In the genomic region with DNA sequence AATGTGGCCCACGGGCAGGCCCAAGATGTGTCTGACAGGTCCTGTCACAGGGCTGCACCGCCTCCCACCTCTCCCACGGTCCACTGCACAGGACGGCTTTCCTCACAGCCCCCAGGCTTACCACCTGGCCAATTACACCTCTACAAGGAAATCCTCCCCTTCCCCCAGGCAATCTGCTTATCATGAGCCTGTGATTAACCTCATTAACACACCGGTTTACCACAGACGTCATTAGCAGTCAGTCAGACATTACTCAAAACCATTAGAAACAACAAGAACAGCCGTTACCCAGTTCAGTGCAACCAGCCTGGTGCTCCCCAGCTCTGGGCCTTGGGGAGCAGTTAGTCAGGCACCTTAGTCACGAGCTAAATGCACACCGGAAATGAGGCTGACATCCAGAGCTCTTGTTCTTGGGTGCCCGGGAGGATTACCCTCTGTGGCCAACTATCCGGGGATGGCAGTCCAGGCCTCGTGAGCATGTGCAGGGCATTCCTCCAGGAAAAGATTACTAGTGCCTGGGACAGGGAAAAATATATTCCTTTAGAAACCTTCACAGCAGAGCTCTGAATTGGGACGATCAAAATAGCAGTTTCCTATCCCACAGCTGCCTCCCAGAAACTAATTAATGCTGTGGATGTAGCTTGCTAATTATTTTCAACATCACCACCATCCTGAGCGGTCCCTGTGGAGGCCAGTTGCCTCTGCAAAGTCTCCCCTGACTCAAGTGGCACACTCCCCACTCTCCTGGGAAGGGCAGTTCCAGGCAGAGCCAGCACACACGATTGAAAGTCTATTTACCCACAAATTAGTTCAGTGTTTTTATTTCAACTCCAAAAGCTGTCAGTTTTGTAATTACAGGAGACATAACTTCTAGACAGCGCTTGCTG, we compare ENCODE assay signal across 8 cellular contexts. TPM values are rescaled to one million over a fixed set of nuclear protein-coding genes. Genes with fewer than 3 reads are reported as not detected.
DNase-seq lines count a peak whose midpoint lies in the region; ATAC-seq and TF ChIP-seq lines count a peak whose summit lies in the region.

No MANE protein-coding gene starts in this region.

- H3K4me1 Mint-ChIP-seq in naive thymus-derived CD4-positive, alpha-beta T cell, result peaks cover 0 to 10% (median 6%) of the 10 kb centered on the region in 7 donors

- intact Hi-C loops in naive thymus-derived CD4-positive, alpha-beta T cell (cut with micrococcal nuclease), result no loop called here
- intact Hi-C loops in ovary (cut with DNase I), result no loop called here

- no peak overlapping the region for H2AFZ ChIP-seq in Karpas-422 (ENCODE audit: low read length)

- H3K9me2 ChIP-seq in Karpas-422 (replicated peaks; ENCODE audit: insufficient read depth, low read length), result no peaks in the 10 kb centered on the region

- H3K4me3 ChIP-seq in Karpas-422 (ENCODE audit: low read length) (peak overlapping the region; percentile 27; the same call in 1 of the 2 replicates), ovary (no peak overlapping the region)
- no peak overlapping the region for H3K4me3 ChIP-seq in naive thymus-derived CD4-positive, alpha-beta T cell (ENCODE audit: low read length)

- H3K9me3 ChIP-seq in Karpas-422 (ENCODE audit: low read length) (no peaks in the 10 kb centered on the region), ovary (no peaks in the 10 kb centered on the region)
- H3K9me3 ChIP-seq in naive thymus-derived CD4-positive, alpha-beta T cell (ENCODE audit: control insufficient read depth in 2 of 3, low read length in 3 of 3), result no peaks in the 10 kb centered on the region

- H3K27me3 ChIP-seq in Karpas-422 (ENCODE audit: low read length), result no peaks in the 10 kb centered on the region
- H3K27me3 ChIP-seq in naive thymus-derived CD4-positive, alpha-beta T cell (ENCODE audit: control insufficient read depth in 2 of 2, insufficient read depth in 2 of 2, low read length in 2 of 2), result no peaks in the 10 kb centered on the region
- no peaks in the 10 kb centered on the region for H3K27me3 ChIP-seq in ovary

- WGBS in ovary, 3 donors, result 70 to 75% (median 73%) methylated on average over 16 of the region's 16 CpGs

- no peak for TF ChIP-seq POLR2A in ovary (IDR thresholded peaks at IDR 0.05)

- H3K9me3 Mint-ChIP-seq in naive thymus-derived CD4-positive, alpha-beta T cell, result no peaks in the 10 kb centered on the region

- H3K9ac ChIP-seq in Karpas-422 (ENCODE audit: low read length), result peak overlapping the region; percentile 31; the same call in 1 of the 2 replicates

- TF ChIP-seq CTCF in GM10266 (IDR thresholded peaks at IDR 0.05; ENCODE audit: control insufficient read depth, insufficient read depth, low read depth, missing control alignments), result no peak
- TF ChIP-seq CTCF in ovary (IDR thresholded peaks at IDR 0.05), result no peak

- peak overlapping the region; percentile 57 for H3K4me2 ChIP-seq in Karpas-422 (ENCODE audit: low read depth, low read length, poor library complexity, severe bottlenecking)

- peak; percentile 71 for DNase-seq in ELR (ENCODE audit: low read depth)
- peak; percentile 86 for DNase-seq in Karpas-422
- peak; percentile 35 to 46 for DNase-seq in activated T-cell treated with anti-CD3 and anti-CD28 coated beads, Interleukin-2, amount 50 U/mL, for 48 hours
- DNase-seq in naive thymus-derived CD4-positive, alpha-beta T cell, result no peak
- DNase-seq in GM10266 (ENCODE audit: extremely low spot score), result no peak
- no peak for DNase-seq in ovary
- no peak for DNase-seq in activated CD4-positive, alpha-beta T cell treated with anti-CD3 and anti-CD28 coated beads for 1 hour

- H3K27ac Mint-ChIP-seq in naive thymus-derived CD4-positive, alpha-beta T cell, result peak overlapping the region in 6 of 9 donors; percentile 3 to 76 (median 41)

- peak overlapping the region; percentile 55 for H3K27ac ChIP-seq in Karpas-422 (ENCODE audit: low read length)
- no peak overlapping the region for H3K27ac ChIP-seq in naive thymus-derived CD4-positive, alpha-beta T cell (ENCODE audit: low read depth, low read length)
- no peak overlapping the region for H3K27ac ChIP-seq in ovary

- ATAC-seq in naive thymus-derived CD4-positive, alpha-beta T cell, result peak; percentile 83
- no peak for ATAC-seq in GM21528 (IDR thresholded peaks at IDR 0.05; ENCODE audit: low FRiP score, unreplicated experiment)

- H3K27me3 Mint-ChIP-seq in naive thymus-derived CD4-positive, alpha-beta T cell, result no peaks in the 10 kb centered on the region

- H3K79me2 ChIP-seq in Karpas-422 (ENCODE audit: low read length), result no peaks in the 10 kb centered on the region

- peaks cover 7 to 24% (median 7%) of the 10 kb centered on the region in 5 donors for H3K36me3 Mint-ChIP-seq in naive thymus-derived CD4-positive, alpha-beta T cell

- H3K36me3 ChIP-seq in Karpas-422 (ENCODE audit: insufficient read depth, low read length), result no peaks in the 10 kb centered on the region
- H3K36me3 ChIP-seq in naive thymus-derived CD4-positive, alpha-beta T cell (ENCODE audit: control insufficient read depth in 2 of 3, insufficient read depth in 3 of 3, low read length in 3 of 3), result peaks cover 0 to 43% (median 0%) of the 10 kb centered on the region in 3 experiments
- no peaks in the 10 kb centered on the region for H3K36me3 ChIP-seq in ovary

- POLR2A ChIA-PET in naive thymus-derived CD4-positive, alpha-beta T cell (lab: Charles Lee), result no interaction called here

- TF ChIP-seq EP300 in ovary (IDR thresholded peaks at IDR 0.05), result no peak

- H3K4me1 ChIP-seq in Karpas-422 (ENCODE audit: low read length), result peaks cover 34% of the 10 kb centered on the region
- peaks cover 0 to 5% of the 10 kb centered on the region in 2 donors for H3K4me1 ChIP-seq in naive thymus-derived CD4-positive, alpha-beta T cell (ENCODE audit: control insufficient read depth in 2 of 2, insufficient read depth in 2 of 2, low read length in 2 of 2)
- H3K4me1 ChIP-seq in ovary (ENCODE audit: insufficient read depth), result no peaks in the 10 kb centered on the region

- H3K4me3 Mint-ChIP-seq in naive thymus-derived CD4-positive, alpha-beta T cell, result no peak overlapping the region

- CTCF ChIA-PET in naive thymus-derived CD4-positive, alpha-beta T cell (lab: Charles Lee), result interaction anchor here (1.0 kb wide), 2 partner anchors 256 to 301 kb away, joined by 3 read pairs; no protein-coding TSS in a partner anchor

- H4K20me1 ChIP-seq in Karpas-422 (ENCODE audit: insufficient read depth, low read depth, low read length), result no peaks in the 10 kb centered on the region

RNA-seq across cellular contexts. Expression of a gene that starts 38.1 kb away (rescaled TPM):
- 3.0 and 4.5 TPM in 2 replicates for total RNA-seq in Karpas-422 (2014; rRNA removed; shearing (Covaris generic); ENCODE audit: low replicate concordance)
- total RNA-seq in naive thymus-derived CD4-positive, alpha-beta T cell, result 10 to 100 TPM in 3 of 5 experiments, 1 to 10 TPM in 2; 8.2 to 18.3 (median 12.3) TPM
- polyA plus RNA-seq in naive thymus-derived CD4-positive, alpha-beta T cell, result 1 to 10 TPM; 2.1 to 2.4 TPM
- under 1 TPM; 0.24 to 0.97 (median 0.79) TPM for total RNA-seq in ovary
- 1 to 10 TPM in 1 of 2 donors, under 1 TPM in 1; 0.19 to 1.6 TPM for polyA plus RNA-seq in ovary

Comparison
In these comparisons a context has a peak if more than half of its experiments do, and no peak if none do; other contexts are left out.
1. DNase-seq: peak in ELR (single experiment), Karpas-422 (single experiment) and activated T-cell treated with anti-CD3 and anti-CD28 coated beads, Interleukin-2, amount 50 U/mL, for 48 hours (2 of 2); none in naive thymus-derived CD4-positive, alpha-beta T cell (0 of 9), GM10266 (single experiment), ovary (0 of 5) and activated CD4-positive, alpha-beta T cell treated with anti-CD3 and anti-CD28 coated beads for 1 hour (single experiment).